Comparison of ENCODE assay signal across 20 cellular contexts in the genomic region with DNA sequence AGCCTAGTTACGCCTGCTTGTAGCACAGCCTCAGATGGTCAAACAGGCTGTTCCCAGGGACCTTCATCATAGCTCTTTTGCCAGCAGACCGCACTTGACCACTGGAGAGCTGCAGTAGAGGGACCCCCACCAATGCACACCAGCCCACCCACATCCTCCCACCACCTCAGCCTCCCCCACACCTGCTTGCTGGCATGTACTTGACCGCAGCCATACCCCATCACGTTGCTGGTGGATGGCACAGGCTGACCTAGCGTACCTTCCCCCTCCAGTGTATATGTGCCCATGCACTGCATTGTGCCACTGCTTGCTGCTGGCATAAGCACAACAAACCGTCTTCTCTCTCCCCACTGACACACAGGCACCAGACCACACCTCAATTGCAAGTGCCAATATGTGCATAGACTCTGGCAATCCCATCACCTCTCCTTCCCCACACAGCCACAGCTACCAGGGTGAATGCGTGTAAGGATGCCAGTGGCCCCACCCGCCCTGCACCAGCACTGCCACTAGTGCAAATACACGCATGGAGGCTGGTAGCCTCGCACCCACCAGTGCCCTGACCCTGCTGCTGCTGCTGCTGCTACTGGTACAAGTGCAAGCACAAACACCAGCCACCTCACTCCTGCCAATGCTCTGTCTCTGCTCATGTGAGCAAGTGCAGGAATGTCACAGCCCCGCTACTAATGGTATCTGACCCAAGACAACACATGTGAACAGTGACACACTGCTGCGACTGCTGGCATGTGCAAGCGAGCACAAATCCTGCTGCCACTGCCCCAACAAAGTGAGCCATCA.
"Had no signal": no experiment of that assay in that cellular context is flagged by ENCODE, and none has a peak within 500 bp of the region (broad histone marks: within the 10 kb centered on the region; RNA-seq: fewer than 3 reads in every experiment).

No MANE protein-coding gene starts in this region.

- H3K27me3 Mint-ChIP-seq: activated naive CD8-positive, alpha-beta T cell; activated T-cell treated with anti-CD3 and anti-CD28 coated beads, Interleukin-2, amount 50 U/mL, for 24 hours; activated T-helper 17 cell treated with anti-CD3 and anti-CD28 coated beads, Interleukin-2, amount 50 U/mL, for 72 hours; stimulated activated naive CD8-positive, alpha-beta T cell treated with anti-CD3 and anti-CD28 coated beads, Interleukin-15, amount 100 ng/mL, for 72 hours had no signal

- H3K9me3 ChIP-seq: breast epithelium, mucosa of descending colon, prostate gland, tibial artery had no signal

- H3K4me2 ChIP-seq: hepatocyte, neural progenitor cell had no signal

- H3K9ac ChIP-seq: neural progenitor cell had no signal

- H3K27ac Mint-ChIP-seq: activated naive CD8-positive, alpha-beta T cell; activated T-cell treated with anti-CD3 and anti-CD28 coated beads, Interleukin-2, amount 50 U/mL, for 24 hours; activated T-helper 17 cell treated with anti-CD3 and anti-CD28 coated beads, Interleukin-2, amount 50 U/mL, for 72 hours; endodermal cell; neural progenitor cell; stimulated activated naive CD8-positive, alpha-beta T cell treated with anti-CD3 and anti-CD28 coated beads, Interleukin-15, amount 100 ng/mL, for 72 hours; T-helper 2 cell treated with Interferon-gamma antibody and Interleukin-4, amounts not matched to agents 5 μg/mL and 100 μg/mL, for 36 hours had no signal

- H3K4me3 ChIP-seq: breast epithelium, hepatocyte, mucosa of descending colon, neural progenitor cell, prostate gland, tibial artery had no signal

- DNase-seq: activated CD4-positive, alpha-beta T cell treated with anti-CD3 and anti-CD28 coated beads for 1 hour; activated naive CD4-positive, alpha-beta T cell; activated T-cell treated with anti-CD3 and anti-CD28 coated beads, Interleukin-2, amount 50 U/mL, for 24 hours; cerebellar nuclear complex; cortex of kidney; endodermal cell; mesendoderm; mucosa of descending colon; stimulated activated CD4-positive, alpha-beta T cell treated with anti-CD3 and anti-CD28 coated beads, Interleukin-12 subunit alpha, Interleukin-12 subunit beta, amount 100 ng/mL, for 4 hours; stimulated activated CD4-positive, alpha-beta T cell treated with anti-CD3 and anti-CD28 coated beads, Interleukin-4, amount 100 ng/mL, for 4 hours; stimulated activated naive CD8-positive, alpha-beta T cell treated with anti-CD3 and anti-CD28 coated beads, Interleukin-15, amount 100 ng/mL, for 72 hours; tibial artery had no signal

- H3K27ac ChIP-seq: breast epithelium, hepatocyte, neural progenitor cell, prostate gland, tibial artery had no signal

- H3K4me1 Mint-ChIP-seq: activated T-helper 17 cell treated with anti-CD3 and anti-CD28 coated beads, Interleukin-2, amount 50 U/mL, for 72 hours; endodermal cell; neural progenitor cell; stimulated activated naive CD8-positive, alpha-beta T cell treated with anti-CD3 and anti-CD28 coated beads, Interleukin-15, amount 100 ng/mL, for 72 hours had no signal

- H2AFZ ChIP-seq: hepatocyte, neural progenitor cell had no signal

- H3K4me3 Mint-ChIP-seq: activated naive CD8-positive, alpha-beta T cell; activated T-cell treated with anti-CD3 and anti-CD28 coated beads, Interleukin-2, amount 50 U/mL, for 24 hours; activated T-helper 17 cell treated with anti-CD3 and anti-CD28 coated beads, Interleukin-2, amount 50 U/mL, for 72 hours; endodermal cell; neural progenitor cell; stimulated activated naive CD8-positive, alpha-beta T cell treated with anti-CD3 and anti-CD28 coated beads, Interleukin-15, amount 100 ng/mL, for 72 hours; T-helper 2 cell treated with Interferon-gamma antibody and Interleukin-4, amounts not matched to agents 5 μg/mL and 100 μg/mL, for 36 hours had no signal

- H3K9me3 Mint-ChIP-seq: endodermal cell, neural progenitor cell had no signal

- H3K36me3 Mint-ChIP-seq: activated naive CD8-positive, alpha-beta T cell; neural progenitor cell had no signal

- H3K27me3 ChIP-seq: breast epithelium, hepatocyte, neural progenitor cell, tibial artery had no signal

- H3K4me1 ChIP-seq: breast epithelium, neural progenitor cell, prostate gland, tibial artery had no signal

- H3K36me3 ChIP-seq: breast epithelium, neural progenitor cell, prostate gland, tibial artery had no signal

- ATAC-seq: activated T-helper 17 cell treated with anti-CD3 and anti-CD28 coated beads, Interleukin-2, amount 50 U/mL, for 72 hours; mucosa of descending colon; SK-N-SH treated with all-trans-retinoic acid at 6 μM for 48 hours; stimulated activated naive CD8-positive, alpha-beta T cell treated with anti-CD3 and anti-CD28 coated beads, Interleukin-15, amount 100 ng/mL, for 72 hours had no signal
